In the genomic region with DNA sequence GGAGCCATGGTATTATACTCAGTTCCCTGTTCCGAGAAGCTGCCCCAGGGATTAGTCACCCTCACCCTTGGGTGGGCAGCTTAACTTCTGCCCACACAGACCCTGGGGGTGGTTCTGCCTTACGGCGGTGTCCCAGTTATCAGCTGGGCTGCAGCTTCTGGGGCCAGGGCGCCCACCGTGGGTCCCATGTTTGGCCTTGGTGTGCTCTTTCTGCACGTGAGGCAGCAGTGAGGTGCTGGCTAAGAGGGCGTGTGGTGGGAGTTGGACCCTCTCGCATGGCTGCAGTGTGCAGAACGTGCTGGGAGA, we compare ENCODE assay signal across 13 cellular contexts.
"Had no signal": no experiment of that assay in that cellular context is flagged by ENCODE, and none has a peak within 500 bp of the region (broad histone marks: within the 10 kb centered on the region; RNA-seq: fewer than 3 reads in every experiment).

No MANE protein-coding gene starts in this region.

- H3K4me3 ChIP-seq: breast epithelium, gastrocnemius medialis, upper lobe of left lung had no signal

- H3K4me1 Mint-ChIP-seq: activated B cell treated with CpG ODN at 0.5 μM for 24 hours; activated CD4-positive, alpha-beta T cell treated with anti-CD3 and anti-CD28 coated beads, Interleukin-2, amount 10 ng/mL, durations not matched to agents 7 days and 5 days had no signal

- H3K27me3 Mint-ChIP-seq: activated B cell treated with CpG ODN at 0.5 μM for 24 hours; activated CD4-positive, alpha-beta T cell treated with anti-CD3 and anti-CD28 coated beads, Interleukin-2, amount 10 ng/mL, durations not matched to agents 7 days and 5 days; progenitor cell of endocrine pancreas; stimulated activated naive B cell treated with anti-CD40 and anti-IgM and Interleukin-4, amounts not matched to agents 10 μg/mL and 1 μg/mL and 100 μg/mL, for 72 hours had no signal

- H3K9me3 Mint-ChIP-seq: activated B cell treated with CpG ODN at 0.5 μM for 24 hours; activated CD4-positive, alpha-beta T cell treated with anti-CD3 and anti-CD28 coated beads, Interleukin-2, amount 10 ng/mL, durations not matched to agents 7 days and 5 days; activated T-helper 2 cell treated with anti-CD3 and anti-CD28 coated beads, Interferon-gamma antibody, Interleukin-2, Interleukin-4, amounts not matched to agents 10 μg/mL and 5 μg/mL and 100 μg/mL, durations not matched to agents 14 hours and 24 hours and 36 hours; mesothelial cell of epicardium had no signal

- H3K4me3 Mint-ChIP-seq: activated B cell treated with CpG ODN at 0.5 μM for 24 hours; activated CD4-positive, alpha-beta T cell treated with anti-CD3 and anti-CD28 coated beads, Interleukin-2, amount 10 ng/mL, durations not matched to agents 7 days and 5 days; mesothelial cell of epicardium; stimulated activated naive B cell treated with anti-CD40 and anti-IgM and Interleukin-4, amounts not matched to agents 10 μg/mL and 1 μg/mL and 100 μg/mL, for 72 hours had no signal

- H3K27me3 ChIP-seq: breast epithelium, gastrocnemius medialis, upper lobe of left lung had no signal

- ATAC-seq: gastrocnemius medialis; stimulated activated naive B cell treated with anti-CD40 and anti-IgM and Interleukin-4, amounts not matched to agents 10 μg/mL and 1 μg/mL and 100 μg/mL, for 72 hours had no signal

- DNase-seq: activated B cell treated with CpG ODN at 0.5 μM for 24 hours; activated CD4-positive, alpha-beta T cell treated with anti-CD3 and anti-CD28 coated beads, Interleukin-2, amount 10 ng/mL, durations not matched to agents 7 days and 5 days; activated naive CD4-positive, alpha-beta T cell treated with anti-CD3 and anti-CD28 coated beads, Interleukin-2, amount 50 U/mL, for 16 hours; gastrocnemius medialis; stimulated activated CD4-positive, alpha-beta T cell treated with anti-CD3 and anti-CD28 coated beads, Interleukin-2, amount 100 ng/mL, for 24 hours; stimulated activated naive B cell treated with anti-CD40 and anti-IgM and Interleukin-4, amounts not matched to agents 10 μg/mL and 1 μg/mL and 100 μg/mL, for 72 hours; T-helper 2 cell had no signal

- H3K27ac ChIP-seq: upper lobe of left lung had no signal

- H3K9me3 ChIP-seq: breast epithelium, gastrocnemius medialis, upper lobe of left lung had no signal

- H3K36me3 ChIP-seq: breast epithelium had no signal

- H3K27ac Mint-ChIP-seq: activated B cell treated with CpG ODN at 0.5 μM for 24 hours; activated CD4-positive, alpha-beta T cell treated with anti-CD3 and anti-CD28 coated beads, Interleukin-2, amount 10 ng/mL, durations not matched to agents 7 days and 5 days; activated T-helper 2 cell treated with anti-CD3 and anti-CD28 coated beads, Interferon-gamma antibody, Interleukin-2, Interleukin-4, amounts not matched to agents 10 μg/mL and 5 μg/mL and 100 μg/mL, durations not matched to agents 14 hours and 24 hours and 36 hours; mesothelial cell of epicardium; progenitor cell of endocrine pancreas; stimulated activated naive B cell treated with anti-CD40 and anti-IgM and Interleukin-4, amounts not matched to agents 10 μg/mL and 1 μg/mL and 100 μg/mL, for 72 hours had no signal

- FAIRE-seq: TTC549 had no signal

- H3K4me1 ChIP-seq: breast epithelium had no signal
